9 cellular contexts compared by ENCODE assay signal in genomic region chr1:41665962-41666917, GRCh38.
DNase-seq lines count a peak whose midpoint lies in the region; ATAC-seq and TF ChIP-seq lines count a peak whose summit lies in the region.
"Had no signal": no experiment of that assay in that cellular context is flagged by ENCODE, and none has a peak within 500 bp of the region (broad histone marks: within the 10 kb centered on the region; RNA-seq: fewer than 3 reads in every experiment).

No MANE protein-coding gene starts in this region.

- H3K79me1 ChIP-seq in mesenchymal stem cell (replicated peaks; ENCODE audit: low read length, poor library complexity, severe bottlenecking): peaks cover 2% of the 10 kb centered on the region

- H3K23ac ChIP-seq in mesenchymal stem cell (ENCODE audit: low read length in 2 of 2): no peak overlapping the region

- no peak for ATAC-seq in right lobe of liver

- peak overlapping the region in 1 of 2 experiments; percentile 23 for H3K18ac ChIP-seq in mesenchymal stem cell (ENCODE audit: low read depth in 1 of 2, low read length in 2 of 2)

- H3K27me3 Mint-ChIP-seq in CD4-positive, alpha-beta memory T cell: no peaks in the 10 kb centered on the region
- no peaks in the 10 kb centered on the region for H3K27me3 Mint-ChIP-seq in IgD-negative memory B cell
- no peaks in the 10 kb centered on the region for H3K27me3 Mint-ChIP-seq in activated T-helper 2 cell treated with anti-CD3 and anti-CD28 coated beads, Interferon-gamma antibody, Interleukin-2, Interleukin-4, amounts not matched to agents 10 μg/mL and 5 μg/mL and 100 μg/mL, durations not matched to agents 14 hours and 24 hours and 36 hours (ENCODE audit: low read depth)

- TF ChIP-seq POLR2A in right lobe of liver (IDR thresholded peaks at IDR 0.05): no peak

- H2BK120ac ChIP-seq in mesenchymal stem cell (ENCODE audit: low read depth, low read length): no peak overlapping the region

- H3K27ac ChIP-seq in CD4-positive, alpha-beta memory T cell (ENCODE audit: low read depth, low read length): peak overlapping the region; percentile 51
- H3K27ac ChIP-seq in mesenchymal stem cell (ENCODE audit: low read length, poor library complexity, severe bottlenecking): no peak overlapping the region
- H3K27ac ChIP-seq in right lobe of liver: no peak overlapping the region
- no peak overlapping the region for H3K27ac ChIP-seq in left ventricle myocardium inferior (replicated peaks)

- H2BK15ac ChIP-seq in mesenchymal stem cell (ENCODE audit: low read depth, poor library complexity, severe bottlenecking): no peak overlapping the region

- no peaks in the 10 kb centered on the region for H3K27me3 ChIP-seq in CD4-positive, alpha-beta memory T cell (ENCODE audit: insufficient read depth, low read length)
- peaks cover 0 to 3% of the 10 kb centered on the region in 2 experiments for H3K27me3 ChIP-seq in mesenchymal stem cell (ENCODE audit: control insufficient read depth in 1 of 2, insufficient read depth in 1 of 2, low read length in 2 of 2)
- no peaks in the 10 kb centered on the region for H3K27me3 ChIP-seq in right lobe of liver
- no peaks in the 10 kb centered on the region for H3K27me3 ChIP-seq in left ventricle myocardium inferior (ENCODE audit: low read depth)

- peak overlapping the region; percentile 79 to 93 (median 90) for H3K27ac Mint-ChIP-seq in CD4-positive, alpha-beta memory T cell
- peak overlapping the region; percentile 75 to 96 (median 86) for H3K27ac Mint-ChIP-seq in IgD-negative memory B cell
- H3K27ac Mint-ChIP-seq in activated T-helper 2 cell treated with anti-CD3 and anti-CD28 coated beads, Interferon-gamma antibody, Interleukin-2, Interleukin-4, amounts not matched to agents 10 μg/mL and 5 μg/mL and 100 μg/mL, durations not matched to agents 14 hours and 24 hours and 36 hours: peak overlapping the region; percentile 85

- CTCF ChIA-PET in CD4-positive, alpha-beta memory T cell (lab: Charles Lee; ENCODE audit: partially characterized antibody): interaction anchor here (1.1 to 1.4 kb wide), 2 partner anchors 146 to 252 kb away, joined by 3 to 4 read pairs; no protein-coding TSS in a partner anchor

- H2AFZ ChIP-seq in mesenchymal stem cell (ENCODE audit: low read depth, low read length): no peak overlapping the region

- no peak for TF ChIP-seq CTCF in right lobe of liver (IDR thresholded peaks at IDR 0.05)
- no peak for TF ChIP-seq CTCF in left ventricle myocardium inferior (IDR thresholded peaks at IDR 0.05; ENCODE audit: borderline replicate concordance)

- H3K4me1 Mint-ChIP-seq in CD4-positive, alpha-beta memory T cell: peaks cover 60 to 88% (median 76%) of the 10 kb centered on the region in 4 donors
- H3K4me1 Mint-ChIP-seq in IgD-negative memory B cell: peaks cover 53 to 60% (median 59%) of the 10 kb centered on the region in 3 donors
- peaks cover 79% of the 10 kb centered on the region for H3K4me1 Mint-ChIP-seq in activated T-helper 2 cell treated with anti-CD3 and anti-CD28 coated beads, Interferon-gamma antibody, Interleukin-2, Interleukin-4, amounts not matched to agents 10 μg/mL and 5 μg/mL and 100 μg/mL, durations not matched to agents 14 hours and 24 hours and 36 hours (ENCODE audit: low read depth)

- peak overlapping the region; percentile 50 for H2AK5ac ChIP-seq in mesenchymal stem cell (ENCODE audit: low read length, severe bottlenecking)

- intact Hi-C loops in CD4-positive, alpha-beta memory T cell (cut with micrococcal nuclease): loop anchor here (10.0 kb wide), 3 partner anchors 91 to 369 kb away; no protein-coding TSS in a partner anchor
- intact Hi-C loops in activated T-helper 2 cell treated with anti-CD3 and anti-CD28 coated beads, Interferon-gamma antibody, Interleukin-2, Interleukin-4, amounts not matched to agents 10 μg/mL and 5 μg/mL and 100 μg/mL, durations not matched to agents 14 hours and 24 hours and 36 hours (cut with micrococcal nuclease): loop anchor here (5.0 kb wide), 1 partner anchor 126 kb away; no protein-coding TSS in a partner anchor
- intact Hi-C loops in right lobe of liver (cut with DNase I): no loop called here
- intact Hi-C loops in left ventricle myocardium inferior (cut with micrococcal nuclease): no loop called here

- no peak overlapping the region for H3K4me2 ChIP-seq in mesenchymal stem cell (ENCODE audit: low read length, poor library complexity, severe bottlenecking)

- no peaks in the 10 kb centered on the region for H3K36me3 Mint-ChIP-seq in CD4-positive, alpha-beta memory T cell
- no peaks in the 10 kb centered on the region for H3K36me3 Mint-ChIP-seq in IgD-negative memory B cell
- H3K36me3 Mint-ChIP-seq in activated T-helper 2 cell treated with anti-CD3 and anti-CD28 coated beads, Interferon-gamma antibody, Interleukin-2, Interleukin-4, amounts not matched to agents 10 μg/mL and 5 μg/mL and 100 μg/mL, durations not matched to agents 14 hours and 24 hours and 36 hours (ENCODE audit: low read depth): peaks cover 3% of the 10 kb centered on the region

- H2BK12ac ChIP-seq in mesenchymal stem cell (ENCODE audit: low read length in 2 of 2): no peak overlapping the region

- no peak overlapping the region for H2BK5ac ChIP-seq in mesenchymal stem cell (ENCODE audit: low read depth, low read length, poor library complexity, severe bottlenecking)

- H3K9ac ChIP-seq in mesenchymal stem cell (ENCODE audit: low read length): no peak overlapping the region

- no peak overlapping the region for H3K4ac ChIP-seq in mesenchymal stem cell (ENCODE audit: low read depth in 1 of 2, low read length in 2 of 2)

- WGBS in mesenchymal stem cell: 97% methylated on average over 5 of the region's 6 CpGs
- WGBS in right lobe of liver (ENCODE audit: insufficient coverage, low coverage, low lambda C conversion rate, missing lambda C conversion rate): 75% methylated on average over 6 of the region's 6 CpGs

- H3K36me3 ChIP-seq in CD4-positive, alpha-beta memory T cell (ENCODE audit: insufficient read depth, low read length): no peaks in the 10 kb centered on the region
- H3K36me3 ChIP-seq in mesenchymal stem cell (ENCODE audit: control insufficient read depth in 1 of 2, insufficient read depth in 2 of 2, low read depth in 1 of 2, low read length in 2 of 2) (no peaks in the 10 kb centered on the region), right lobe of liver (no peaks in the 10 kb centered on the region), left ventricle myocardium inferior (no peaks in the 10 kb centered on the region)

- H3K9me3 ChIP-seq in CD4-positive, alpha-beta memory T cell (ENCODE audit: control insufficient read depth in 1 of 2, low read length in 2 of 2): no peaks in the 10 kb centered on the region
- no peaks in the 10 kb centered on the region for H3K9me3 ChIP-seq in mesenchymal stem cell (ENCODE audit: control insufficient read depth, low read length)
- no peaks in the 10 kb centered on the region for H3K9me3 ChIP-seq in right lobe of liver
- no peaks in the 10 kb centered on the region for H3K9me3 ChIP-seq in left ventricle myocardium inferior (replicated peaks)

- H3K4me1 ChIP-seq in CD4-positive, alpha-beta memory T cell (ENCODE audit: insufficient read depth, low read length): peaks cover 88% of the 10 kb centered on the region
- peaks cover 45% of the 10 kb centered on the region for H3K4me1 ChIP-seq in mesenchymal stem cell (ENCODE audit: control insufficient read depth, insufficient read depth, low read depth, low read length)
- peaks cover 0 to 21% (median 10%) of the 10 kb centered on the region in 4 donors for H3K4me1 ChIP-seq in right lobe of liver
- peaks cover 31% of the 10 kb centered on the region for H3K4me1 ChIP-seq in left ventricle myocardium inferior

- H4K8ac ChIP-seq in mesenchymal stem cell (ENCODE audit: low read length): no peak overlapping the region

- H3K14ac ChIP-seq in mesenchymal stem cell (ENCODE audit: low read length in 2 of 2): peak overlapping the region in 1 of 2 experiments; percentile 35

- H3K4me3 Mint-ChIP-seq in CD4-positive, alpha-beta memory T cell: peak overlapping the region in 6 of 8 donors; percentile 32 to 61 (median 52)
- peak overlapping the region in 2 of 4 donors; percentile 54 to 78 for H3K4me3 Mint-ChIP-seq in IgD-negative memory B cell
- peak overlapping the region; percentile 13 for H3K4me3 Mint-ChIP-seq in activated T-helper 2 cell treated with anti-CD3 and anti-CD28 coated beads, Interferon-gamma antibody, Interleukin-2, Interleukin-4, amounts not matched to agents 10 μg/mL and 5 μg/mL and 100 μg/mL, durations not matched to agents 14 hours and 24 hours and 36 hours (ENCODE audit: low read depth)

- H3K4me3 ChIP-seq in CD4-positive, alpha-beta memory T cell (ENCODE audit: low read length in 2 of 2): no peak overlapping the region
- no peak overlapping the region for H3K4me3 ChIP-seq in mesenchymal stem cell (ENCODE audit: insufficient read depth in 1 of 2, low read depth in 1 of 2, low read length in 2 of 2)
- no peak overlapping the region for H3K4me3 ChIP-seq in right lobe of liver
- H3K4me3 ChIP-seq in left ventricle myocardium inferior: no peak overlapping the region

- no peak overlapping the region for H4K91ac ChIP-seq in mesenchymal stem cell (ENCODE audit: low read length)

- POLR2A ChIA-PET in CD4-positive, alpha-beta memory T cell (lab: Charles Lee; ENCODE audit: partially characterized antibody): interaction anchor here (0.9 to 7.5 kb wide), 2 partner anchors 7 to 11 kb away, joined by 3 to 60 read pairs; no protein-coding TSS in a partner anchor

- DNase-seq in CD4-positive, alpha-beta memory T cell: no peak
- DNase-seq in activated T-helper 2 cell treated with anti-CD3 and anti-CD28 coated beads, Interferon-gamma antibody, Interleukin-2, Interleukin-4, amounts not matched to agents 10 μg/mL and 5 μg/mL and 100 μg/mL, durations not matched to agents 14 hours and 24 hours and 36 hours (ENCODE audit: low spot score): no peak
- DNase-seq in mesenchymal stem cell (no peak), HuH-7.5 (ENCODE audit: low spot score) (no peak), NCI-H510A (lab: John Stamatoyannopoulos, UW) (no peak), right lobe of liver (no peak), left ventricle myocardium inferior (no peak)
- DNase-seq: NCI-H146 had no signal

- peaks cover 0 to 2% (median 0%) of the 10 kb centered on the region in 8 donors for H3K9me3 Mint-ChIP-seq in CD4-positive, alpha-beta memory T cell
- H3K9me3 Mint-ChIP-seq in IgD-negative memory B cell: no peaks in the 10 kb centered on the region
- no peaks in the 10 kb centered on the region for H3K9me3 Mint-ChIP-seq in activated T-helper 2 cell treated with anti-CD3 and anti-CD28 coated beads, Interferon-gamma antibody, Interleukin-2, Interleukin-4, amounts not matched to agents 10 μg/mL and 5 μg/mL and 100 μg/mL, durations not matched to agents 14 hours and 24 hours and 36 hours

Comparison
In these comparisons a context has a peak if more than half of its experiments do, and no peak if none do; other contexts are left out.
1. intact Hi-C loops: an anchor here in CD4-positive, alpha-beta memory T cell (10.0 kb wide) and activated T-helper 2 cell treated with anti-CD3 and anti-CD28 coated beads, Interferon-gamma antibody, Interleukin-2, Interleukin-4, amounts not matched to agents 10 μg/mL and 5 μg/mL and 100 μg/mL, durations not matched to agents 14 hours and 24 hours and 36 hours (5.0 kb wide); none called in right lobe of liver and left ventricle myocardium inferior.